ENCODE assay signal across 21 cellular contexts in the genomic region with DNA sequence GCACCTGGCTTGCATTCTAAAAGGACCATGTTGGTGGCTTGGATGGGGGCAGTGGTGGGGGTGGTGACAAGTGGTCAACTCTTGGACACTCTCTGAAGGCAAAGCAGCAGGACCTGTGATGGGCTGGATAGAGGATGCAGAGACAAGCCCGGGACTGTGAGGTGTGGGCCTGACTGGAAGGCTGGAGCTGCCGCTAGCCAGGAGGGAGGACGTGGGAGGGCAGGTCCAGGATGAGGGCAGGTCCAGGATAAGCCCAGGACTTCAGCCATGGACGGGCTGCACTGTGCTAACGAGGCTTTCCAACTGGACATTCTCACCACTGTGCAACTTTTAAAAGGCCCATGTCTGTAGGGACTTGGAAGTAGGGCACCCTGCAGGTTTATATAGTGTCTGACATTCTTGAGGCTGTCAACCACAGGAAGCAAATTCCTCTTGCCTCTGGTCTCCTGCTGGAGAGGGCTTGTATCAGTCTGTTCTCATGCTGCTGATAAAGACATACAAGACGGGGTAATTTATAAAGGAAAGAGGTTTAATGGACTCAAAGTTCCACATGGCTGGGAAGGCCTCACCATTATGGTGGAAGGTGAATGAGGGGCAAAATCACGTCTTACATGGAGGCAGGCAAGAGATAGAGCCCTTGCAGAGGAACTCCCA. TPM values are rescaled to one million over a fixed set of nuclear protein-coding genes. Genes with fewer than 3 reads are reported as not detected.
DNase-seq lines count a peak whose midpoint lies in the region; ATAC-seq and TF ChIP-seq lines count a peak whose summit lies in the region.
"Had no signal": no experiment of that assay in that cellular context is flagged by ENCODE, and none has a peak within 500 bp of the region (broad histone marks: within the 10 kb centered on the region; RNA-seq: fewer than 3 reads in every experiment).

No MANE protein-coding gene starts in this region.

- no peak overlapping the region for H3K4me2 ChIP-seq in GM23338

- H3K27ac Mint-ChIP-seq in GM23338 (no peak overlapping the region), endothelial cell (ENCODE audit: unreplicated experiment) (peak overlapping the region; percentile 24)
- H3K27ac Mint-ChIP-seq in activated T-helper 2 cell treated with anti-CD3 and anti-CD28 coated beads, Interferon-gamma antibody, Interleukin-2, Interleukin-4, amounts not matched to agents 10 μg/mL and 5 μg/mL and 100 μg/mL, durations not matched to agents 14 hours and 24 hours and 36 hours: no peak overlapping the region
- H3K27ac Mint-ChIP-seq: activated CD4-positive, alpha-beta T cell treated with anti-CD3 and anti-CD28 coated beads for 36 hours had no signal

- H3K79me2 ChIP-seq in GM23338 (replicated peaks; ENCODE audit: insufficient read depth): no peaks in the 10 kb centered on the region

- no peaks in the 10 kb centered on the region for H4K20me1 ChIP-seq in GM23338 (replicated peaks; ENCODE audit: insufficient read depth)

- no peaks in the 10 kb centered on the region for H3K36me3 ChIP-seq in GM23338 (ENCODE audit: insufficient read depth)

- peak; percentile 8; the same call in 1 of the 3 replicates for ATAC-seq in GM23338
- peak; percentile 74 for ATAC-seq in omental fat pad (ENCODE audit: low FRiP score)
- ATAC-seq: activated CD4-positive, alpha-beta T cell treated with anti-CD3 and anti-CD28 coated beads for 36 hours; stimulated activated naive CD8-positive, alpha-beta T cell treated with anti-CD3 and anti-CD28 coated beads, Interleukin-15, Interleukin-2, amounts not matched to agents 100 U/mL and 50 U/mL, for 24 hours had no signal

- no peaks in the 10 kb centered on the region; the same call in 1 of the 2 replicates for H3K4me1 ChIP-seq in GM23338 (ENCODE audit: insufficient read depth)
- H3K4me1 ChIP-seq: Caco-2 had no signal

- H3K27ac ChIP-seq in GM23338 (ENCODE audit: low read depth): no peak overlapping the region
- H3K27ac ChIP-seq: HL-60, tibial nerve had no signal

- H3K4me1 Mint-ChIP-seq in GM23338 (peaks cover 21% of the 10 kb centered on the region), endothelial cell (ENCODE audit: unreplicated experiment) (peaks cover 7% of the 10 kb centered on the region)
- peaks cover 5% of the 10 kb centered on the region for H3K4me1 Mint-ChIP-seq in activated T-helper 2 cell treated with anti-CD3 and anti-CD28 coated beads, Interferon-gamma antibody, Interleukin-2, Interleukin-4, amounts not matched to agents 10 μg/mL and 5 μg/mL and 100 μg/mL, durations not matched to agents 14 hours and 24 hours and 36 hours (ENCODE audit: low read depth)

- DNase-seq in GM23338 (ENCODE audit: low spot score): peak; percentile 49
- peak; percentile 6 for DNase-seq in OCI-M1 (lab: John Stamatoyannopoulos, UW)
- DNase-seq in endothelial cell (ENCODE audit: low spot score): no peak
- DNase-seq in omental fat pad (ENCODE audit: low spot score): no peak
- DNase-seq in putamen (ENCODE audit: low spot score): no peak
- no peak for DNase-seq in stimulated activated CD4-positive, alpha-beta T cell treated with anti-CD3 and anti-CD28 coated beads, Interleukin-4, amount 100 ng/mL, for 1 hour
- DNase-seq in activated T-helper 2 cell treated with anti-CD3 and anti-CD28 coated beads, Interferon-gamma antibody, Interleukin-2, Interleukin-4, amounts not matched to agents 10 μg/mL and 5 μg/mL and 100 μg/mL, durations not matched to agents 14 hours and 24 hours and 36 hours (ENCODE audit: low spot score): no peak
- DNase-seq: activated CD4-positive, alpha-beta T cell treated with anti-CD3 and anti-CD28 coated beads for 36 hours; AML-193; Caco-2; GOT3; KBM-7; MV-4-11; NCI-H187; NCI-H446; pancreas; stimulated activated naive CD8-positive, alpha-beta T cell treated with anti-CD3 and anti-CD28 coated beads, Interleukin-15, Interleukin-2, amounts not matched to agents 100 U/mL and 50 U/mL, for 24 hours had no signal

- H3K27me3 ChIP-seq in GM23338 (ENCODE audit: insufficient read depth): no peaks in the 10 kb centered on the region
- H3K27me3 ChIP-seq: pancreas, tibial nerve had no signal

- intact Hi-C loops in activated T-helper 2 cell treated with anti-CD3 and anti-CD28 coated beads, Interferon-gamma antibody, Interleukin-2, Interleukin-4, amounts not matched to agents 10 μg/mL and 5 μg/mL and 100 μg/mL, durations not matched to agents 14 hours and 24 hours and 36 hours (cut with micrococcal nuclease): no loop called here

- H3K9me3 Mint-ChIP-seq in GM23338: peaks cover 19% of the 10 kb centered on the region
- H3K9me3 Mint-ChIP-seq in endothelial cell (ENCODE audit: unreplicated experiment): no peaks in the 10 kb centered on the region
- H3K9me3 Mint-ChIP-seq in activated T-helper 2 cell treated with anti-CD3 and anti-CD28 coated beads, Interferon-gamma antibody, Interleukin-2, Interleukin-4, amounts not matched to agents 10 μg/mL and 5 μg/mL and 100 μg/mL, durations not matched to agents 14 hours and 24 hours and 36 hours: no peaks in the 10 kb centered on the region
- H3K9me3 Mint-ChIP-seq: central memory CD8-positive, alpha-beta T cell had no signal

- H3K4me3 Mint-ChIP-seq in GM23338: no peak overlapping the region
- H3K4me3 Mint-ChIP-seq in endothelial cell (ENCODE audit: unreplicated experiment): no peak overlapping the region
- no peak overlapping the region for H3K4me3 Mint-ChIP-seq in activated T-helper 2 cell treated with anti-CD3 and anti-CD28 coated beads, Interferon-gamma antibody, Interleukin-2, Interleukin-4, amounts not matched to agents 10 μg/mL and 5 μg/mL and 100 μg/mL, durations not matched to agents 14 hours and 24 hours and 36 hours (ENCODE audit: low read depth)
- H3K4me3 Mint-ChIP-seq: activated CD4-positive, alpha-beta T cell treated with anti-CD3 and anti-CD28 coated beads for 36 hours; central memory CD8-positive, alpha-beta T cell had no signal

- peaks cover 13% of the 10 kb centered on the region for H3K36me3 Mint-ChIP-seq in GM23338 (ENCODE audit: low read depth)
- H3K36me3 Mint-ChIP-seq in endothelial cell (ENCODE audit: low read depth, unreplicated experiment): no peaks in the 10 kb centered on the region
- H3K36me3 Mint-ChIP-seq in activated T-helper 2 cell treated with anti-CD3 and anti-CD28 coated beads, Interferon-gamma antibody, Interleukin-2, Interleukin-4, amounts not matched to agents 10 μg/mL and 5 μg/mL and 100 μg/mL, durations not matched to agents 14 hours and 24 hours and 36 hours (ENCODE audit: low read depth): peaks cover 6% of the 10 kb centered on the region

- H2AFZ ChIP-seq in GM23338: no peak overlapping the region

- H3K27me3 Mint-ChIP-seq in GM23338 (ENCODE audit: insufficient read depth, low read depth, poor library complexity) (peaks cover 19% of the 10 kb centered on the region), endothelial cell (ENCODE audit: unreplicated experiment) (peaks cover 10% of the 10 kb centered on the region)
- H3K27me3 Mint-ChIP-seq in activated T-helper 2 cell treated with anti-CD3 and anti-CD28 coated beads, Interferon-gamma antibody, Interleukin-2, Interleukin-4, amounts not matched to agents 10 μg/mL and 5 μg/mL and 100 μg/mL, durations not matched to agents 14 hours and 24 hours and 36 hours (ENCODE audit: low read depth): peaks cover 10% of the 10 kb centered on the region
- H3K27me3 Mint-ChIP-seq: activated CD4-positive, alpha-beta T cell treated with anti-CD3 and anti-CD28 coated beads for 36 hours had no signal

- peaks cover 7% of the 10 kb centered on the region; the same call in 1 of the 2 replicates for H3F3A ChIP-seq in GM23338 (replicated peaks; ENCODE audit: low read depth)

- H3K4me3 ChIP-seq in GM23338: no peak overlapping the region
- H3K4me3 ChIP-seq: pancreas, tibial nerve had no signal

- H3K9me2 ChIP-seq in GM23338 (ENCODE audit: insufficient read depth): no peaks in the 10 kb centered on the region

- TF ChIP-seq CTCF in GM23338 (conservative IDR thresholded peaks at IDR 0.05; ENCODE audit: low read depth in 2 of 2) (no peak), endothelial cell (IDR thresholded peaks at IDR 0.05; ENCODE audit: unreplicated experiment) (no peak), omental fat pad (IDR thresholded peaks at IDR 0.05) (no peak)

RNA-seq across cellular contexts. Expression of a gene that starts 8.3 kb away (rescaled TPM):
- 1.7 and 6.0 TPM in 2 replicates for total RNA-seq in GM23338 (2014; rRNA removed; shearing (Covaris generic))
- 2.2 TPM in 2 replicates for polyA plus RNA-seq in GM23338 (2016; fragmentation: Nextera tagmentation; extraction: Ambion mirVana)
- total RNA-seq in endothelial cell (ENCODE audit: unreplicated experiment) (0.44 TPM), omental fat pad (1 to 10 TPM in 1 of 4 donors, under 1 TPM in 1, not detected in 2; 0.72 to 2.0 TPM)
- not detected in 2 replicates for total RNA-seq in activated T-helper 2 cell treated with anti-CD3 and anti-CD28 coated beads, Interferon-gamma antibody, Interleukin-2, Interleukin-4, amounts not matched to agents 10 μg/mL and 5 μg/mL and 100 μg/mL, durations not matched to agents 14 hours and 24 hours and 36 hours
- total RNA-seq: activated CD4-positive, alpha-beta T cell treated with anti-CD3 and anti-CD28 coated beads for 36 hours; liver had no signal

RNA-seq across cellular contexts. Expression of a gene that starts 17.7 kb away (rescaled TPM):
- total RNA-seq in GM23338 (2014; rRNA removed; shearing (Covaris generic)): 88.7 and 102 TPM in 2 replicates
- 79.0 and 79.4 TPM in 2 replicates for polyA plus RNA-seq in GM23338 (2016; fragmentation: Nextera tagmentation; extraction: Ambion mirVana)
- total RNA-seq in endothelial cell (ENCODE audit: unreplicated experiment) (25.1 TPM), omental fat pad (10 to 100 TPM; 35.1 to 93.1 (median 64.2) TPM)
- total RNA-seq in activated T-helper 2 cell treated with anti-CD3 and anti-CD28 coated beads, Interferon-gamma antibody, Interleukin-2, Interleukin-4, amounts not matched to agents 10 μg/mL and 5 μg/mL and 100 μg/mL, durations not matched to agents 14 hours and 24 hours and 36 hours: 8.6 and 9.7 TPM in 2 replicates

RNA-seq across cellular contexts. Expression of a gene that starts 52.1 kb away (rescaled TPM):
- 21.6 and 26.4 TPM in 2 replicates for total RNA-seq in GM23338 (2014; rRNA removed; shearing (Covaris generic))
- 5.7 and 6.9 TPM in 2 replicates for polyA plus RNA-seq in GM23338 (2016; fragmentation: Nextera tagmentation; extraction: Ambion mirVana)
- total RNA-seq in endothelial cell (ENCODE audit: unreplicated experiment) (27.2 TPM), omental fat pad (10 to 100 TPM; 28.9 to 44.8 (median 36.0) TPM)
- total RNA-seq in activated T-helper 2 cell treated with anti-CD3 and anti-CD28 coated beads, Interferon-gamma antibody, Interleukin-2, Interleukin-4, amounts not matched to agents 10 μg/mL and 5 μg/mL and 100 μg/mL, durations not matched to agents 14 hours and 24 hours and 36 hours: 18.8 and 21.4 TPM in 2 replicates

RNA-seq across cellular contexts. Expression of a gene that starts 52.3 kb away (rescaled TPM):
- 16.3 and 22.6 TPM in 2 replicates for total RNA-seq in GM23338 (2014; rRNA removed; shearing (Covaris generic))
- polyA plus RNA-seq in GM23338 (2016; fragmentation: Nextera tagmentation; extraction: Ambion mirVana): 13.0 and 16.0 TPM in 2 replicates
- 42.9 TPM for total RNA-seq in endothelial cell (ENCODE audit: unreplicated experiment)
- total RNA-seq in omental fat pad: 10 to 100 TPM; 14.4 to 20.4 (median 18.0) TPM
- 18.8 and 18.9 TPM in 2 replicates for total RNA-seq in activated T-helper 2 cell treated with anti-CD3 and anti-CD28 coated beads, Interferon-gamma antibody, Interleukin-2, Interleukin-4, amounts not matched to agents 10 μg/mL and 5 μg/mL and 100 μg/mL, durations not matched to agents 14 hours and 24 hours and 36 hours

Comparison
In these comparisons a context has a peak if more than half of its experiments do, and no peak if none do; other contexts are left out.
1. DNase-seq: peak in GM23338 (single experiment) and OCI-M1 (single experiment); none in endothelial cell (single experiment), omental fat pad (single experiment), putamen (single experiment), stimulated activated CD4-positive, alpha-beta T cell treated with anti-CD3 and anti-CD28 coated beads, Interleukin-4, amount 100 ng/mL, for 1 hour (single experiment) and activated T-helper 2 cell treated with anti-CD3 and anti-CD28 coated beads, Interferon-gamma antibody, Interleukin-2, Interleukin-4, amounts not matched to agents 10 μg/mL and 5 μg/mL and 100 μg/mL, durations not matched to agents 14 hours and 24 hours and 36 hours (single experiment).